ENCODE assay signal across 1 cellular context in genomic region chr1:79040424-79041089, GRCh38.
A peak's percentile ranks its signal among the peaks of the same experiment; 100 is the strongest.
TF ChIP-seq lines count a peak whose summit lies in the region.

No MANE protein-coding gene starts in this region.

TF ChIP-seq in GM12878, 131 proteins besides CTCF, POLR2A, EP300 and RAD21 (continued from another document and continues in another):
- no peak for TF ChIP-seq E2F4 (IDR thresholded peaks at IDR 0.05; ENCODE audit: low read depth, low read length)
- no peak for TF ChIP-seq CHD2 (IDR thresholded peaks at IDR 0.05; ENCODE audit: borderline replicate concordance, low read depth, low read length)
- TF ChIP-seq IRF4 (IDR thresholded peaks at IDR 0.05; ENCODE audit: low read depth, low read length): no peak
- TF ChIP-seq SREBF1 (IDR thresholded peaks at IDR 0.05; ENCODE audit: low read length): no peak
- no peak for TF ChIP-seq MYC (IDR thresholded peaks at IDR 0.05; ENCODE audit: insufficient read depth, insufficient read length, insufficient replicate concordance, low read length, severe bottlenecking)
- TF ChIP-seq BHLHE40 (IDR thresholded peaks at IDR 0.05; ENCODE audit: borderline replicate concordance in 1 of 2, low read depth in 2 of 2, low read length in 1 of 2): no peak
- TF ChIP-seq IKZF2 (IDR thresholded peaks at IDR 0.05): peak in 1 of 2 experiments; percentile 9; a peak in 2 of 4 replicates
- TF ChIP-seq RELB (IDR thresholded peaks at IDR 0.05; ENCODE audit: low read depth): no peak
- TF ChIP-seq EZH2 (IDR thresholded peaks at IDR 0.05; ENCODE audit: borderline replicate concordance, control insufficient read depth, low read depth, low read length): no peak
- no peak for TF ChIP-seq E4F1 (IDR thresholded peaks at IDR 0.05; ENCODE audit: borderline replicate concordance, partially characterized antibody)
- no peak for TF ChIP-seq PAX8 (IDR thresholded peaks at IDR 0.05)
- no peak for TF ChIP-seq RFX5 (IDR thresholded peaks at IDR 0.05; ENCODE audit: low read depth, low read length)
- TF ChIP-seq NFIC (IDR thresholded peaks at IDR 0.05; ENCODE audit: low read depth, low read length): peak; percentile 98
- TF ChIP-seq ZBED1 (IDR thresholded peaks at IDR 0.05; ENCODE audit: borderline replicate concordance): peak; percentile 98
- no peak for TF ChIP-seq SMARCA5 (IDR thresholded peaks at IDR 0.05)
- no peak for TF ChIP-seq WRNIP1 (IDR thresholded peaks at IDR 0.05; ENCODE audit: borderline replicate concordance, low read depth, low read length)
- no peak for TF ChIP-seq SIN3A (IDR thresholded peaks at IDR 0.05; ENCODE audit: low read depth, low read length)
- TF ChIP-seq POLR2AphosphoS2 (IDR thresholded peaks at IDR 0.05; ENCODE audit: low read depth, low read length): no peak
- no peak for TF ChIP-seq CBX3 (IDR thresholded peaks at IDR 0.05; ENCODE audit: borderline replicate concordance, low read depth)
- TF ChIP-seq SMAD1 (IDR thresholded peaks at IDR 0.05; ENCODE audit: low read depth, partially characterized antibody): no peak
- TF ChIP-seq IRF3 (IDR thresholded peaks at IDR 0.05): no peak
- no peak for TF ChIP-seq SIX5 (IDR thresholded peaks at IDR 0.05; ENCODE audit: low read depth, low read length, severe bottlenecking)
- no peak for TF ChIP-seq SPI1 (IDR thresholded peaks at IDR 0.05; ENCODE audit: borderline replicate concordance, insufficient read depth, low read depth, low read length)
- TF ChIP-seq TARDBP (IDR thresholded peaks at IDR 0.05; ENCODE audit: borderline replicate concordance): no peak
- no peak for TF ChIP-seq ZNF274 (IDR thresholded peaks at IDR 0.05; ENCODE audit: insufficient read depth, insufficient read length)
- TF ChIP-seq ATF7 (IDR thresholded peaks at IDR 0.05; ENCODE audit: low read depth): peak; percentile 84
- TF ChIP-seq JUNB (IDR thresholded peaks at IDR 0.05): peak; percentile 98
- TF ChIP-seq TCF12 (IDR thresholded peaks at IDR 0.05; ENCODE audit: low read depth, low read length): no peak
- TF ChIP-seq MAX (IDR thresholded peaks at IDR 0.05; ENCODE audit: low read depth, low read length): no peak
- TF ChIP-seq CREM (IDR thresholded peaks at IDR 0.05; ENCODE audit: low read depth): peak; percentile 97
- TF ChIP-seq NFYA (IDR thresholded peaks at IDR 0.05; ENCODE audit: borderline replicate concordance, low read depth, low read length): no peak
- TF ChIP-seq NRF1 (conservative IDR thresholded peaks at IDR 0.05; ENCODE audit: low read depth, low read length): no peak
- TF ChIP-seq MEF2A (IDR thresholded peaks at IDR 0.05; ENCODE audit: insufficient read depth, low read depth, low read length): peak; percentile 82; the same call in 1 of the 2 replicates
- no peak for TF ChIP-seq MEF2B (IDR thresholded peaks at IDR 0.05; ENCODE audit: partially characterized antibody, poor library complexity, severe bottlenecking)
- TF ChIP-seq NKRF (conservative IDR thresholded peaks at IDR 0.05): no peak
- TF ChIP-seq BCLAF1 (IDR thresholded peaks at IDR 0.05): no peak
- no peak for TF ChIP-seq STAT1 (conservative IDR thresholded peaks at IDR 0.05)
- TF ChIP-seq BACH1 (IDR thresholded peaks at IDR 0.05; ENCODE audit: borderline replicate concordance): no peak
- no peak for TF ChIP-seq LARP7 (IDR thresholded peaks at IDR 0.05)
- TF ChIP-seq CUX1 (IDR thresholded peaks at IDR 0.05; ENCODE audit: insufficient replicate concordance, low read depth, low read length): no peak
- TF ChIP-seq CEBPB (IDR thresholded peaks at IDR 0.05; ENCODE audit: borderline replicate concordance in 1 of 2, low read depth in 2 of 2, low read length in 2 of 2): 0 out of 4 replicates have a peak, but pooled peaks of 1 of the 2 experiments have one; percentile 64
- TF ChIP-seq ELK1 (IDR thresholded peaks at IDR 0.05; ENCODE audit: low read depth, low read length): no peak
- no peak for TF ChIP-seq USF2 (IDR thresholded peaks at IDR 0.05; ENCODE audit: borderline replicate concordance, low read depth, low read length)
- no peak for TF ChIP-seq ZNF384 (IDR thresholded peaks at IDR 0.05; ENCODE audit: borderline replicate concordance, low read depth, low read length)
- peak; percentile 63; the same call in 1 of the 2 replicates for TF ChIP-seq RUNX3 (IDR thresholded peaks at IDR 0.05; ENCODE audit: low read length)
- no peak for TF ChIP-seq POLR2AphosphoS5 (IDR thresholded peaks at IDR 0.05; ENCODE audit: low read length)
- no peak for TF ChIP-seq KDM1A (IDR thresholded peaks at IDR 0.05; ENCODE audit: borderline replicate concordance)
